8 cellular contexts compared by ENCODE assay signal in the genomic region with DNA sequence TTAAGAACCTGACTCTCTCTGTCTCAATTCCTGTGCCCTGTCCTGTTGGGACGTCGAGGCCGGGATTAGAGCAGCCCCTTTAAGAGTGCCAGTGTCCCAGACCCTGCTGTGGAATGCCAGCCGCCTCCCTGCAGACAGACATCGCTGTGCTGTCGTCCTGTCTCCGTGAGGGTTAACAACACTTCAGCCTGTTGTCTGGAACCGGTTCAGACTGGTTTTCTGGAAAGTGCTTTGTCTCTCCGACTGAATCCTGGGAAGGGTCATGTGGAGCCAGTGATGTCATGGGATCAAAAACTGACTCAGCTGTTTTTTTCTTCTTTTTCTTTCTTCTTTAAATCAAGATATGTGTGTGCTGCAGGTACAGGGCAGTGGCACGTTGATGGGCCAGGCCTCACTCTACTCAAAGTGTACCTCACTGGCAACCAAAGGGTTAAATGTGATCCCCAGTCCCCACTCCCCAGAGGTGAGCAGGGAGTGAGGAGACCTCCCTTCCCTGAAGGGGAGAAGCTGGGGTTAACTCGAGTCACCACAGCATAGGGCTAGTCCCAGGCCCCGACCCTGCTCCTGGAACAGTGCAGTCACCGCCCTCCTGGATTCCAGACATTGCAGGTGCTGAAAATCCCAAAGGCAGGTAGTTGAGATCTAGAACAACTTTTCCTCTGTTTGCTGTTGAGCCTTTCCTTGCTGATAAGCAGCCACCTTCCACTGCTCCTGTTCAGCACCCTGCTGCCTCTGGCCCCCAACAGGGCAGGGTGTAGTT. TPM values are rescaled to one million over a fixed set of nuclear protein-coding genes. Genes with fewer than 3 reads are reported as not detected.
DNase-seq lines count a peak whose midpoint lies in the region; ATAC-seq and TF ChIP-seq lines count a peak whose summit lies in the region.

No MANE protein-coding gene starts in this region.

- no peaks in the 10 kb centered on the region for H3K27me3 Mint-ChIP-seq in activated naive CD8-positive, alpha-beta T cell
- H3K27me3 Mint-ChIP-seq in activated naive CD8-positive, alpha-beta T cell treated with anti-CD3 and anti-CD28 coated beads, Interleukin-2, amount 50 U/mL, for 24 hours: no peaks in the 10 kb centered on the region
- H3K27me3 Mint-ChIP-seq in memory B cell (no peaks in the 10 kb centered on the region), type B pancreatic cell (no peaks in the 10 kb centered on the region)

- peaks cover 7% of the 10 kb centered on the region for H3K9me3 Mint-ChIP-seq in activated naive CD8-positive, alpha-beta T cell (ENCODE audit: low read depth)
- peaks cover 25% of the 10 kb centered on the region for H3K9me3 Mint-ChIP-seq in activated naive CD8-positive, alpha-beta T cell treated with anti-CD3 and anti-CD28 coated beads, Interleukin-2, amount 50 U/mL, for 24 hours
- peaks cover 10% of the 10 kb centered on the region for H3K9me3 Mint-ChIP-seq in memory B cell
- H3K9me3 Mint-ChIP-seq in type B pancreatic cell: peaks cover 16% of the 10 kb centered on the region

- peak overlapping the region; percentile 64 for H3K27ac Mint-ChIP-seq in activated naive CD8-positive, alpha-beta T cell
- no peak overlapping the region for H3K27ac Mint-ChIP-seq in activated naive CD8-positive, alpha-beta T cell treated with anti-CD3 and anti-CD28 coated beads, Interleukin-2, amount 50 U/mL, for 24 hours
- H3K27ac Mint-ChIP-seq in memory B cell (peak overlapping the region; percentile 67), type B pancreatic cell (peak overlapping the region; percentile 95)

- no peak overlapping the region for H3K9ac ChIP-seq in duodenal mucosa (ENCODE audit: low read depth in 1 of 2, low read length in 2 of 2)

- H3K27ac ChIP-seq in duodenal mucosa (ENCODE audit: low read depth, low read length): peak overlapping the region; percentile 46

- H3K27me3 ChIP-seq in duodenal mucosa (ENCODE audit: control insufficient read depth in 1 of 2, insufficient read depth in 2 of 2, low read length in 2 of 2): no peaks in the 10 kb centered on the region

- H3K4me1 Mint-ChIP-seq in activated naive CD8-positive, alpha-beta T cell (ENCODE audit: low read depth): peaks cover 55% of the 10 kb centered on the region
- H3K4me1 Mint-ChIP-seq in activated naive CD8-positive, alpha-beta T cell treated with anti-CD3 and anti-CD28 coated beads, Interleukin-2, amount 50 U/mL, for 24 hours: peaks cover 63% of the 10 kb centered on the region
- H3K4me1 Mint-ChIP-seq in memory B cell: peaks cover 36% of the 10 kb centered on the region
- H3K4me1 Mint-ChIP-seq in type B pancreatic cell (ENCODE audit: unreplicated experiment): peaks cover 52% of the 10 kb centered on the region

- H3K4me1 ChIP-seq in duodenal mucosa (ENCODE audit: control insufficient read depth in 1 of 2, insufficient read depth in 2 of 2, low read length in 2 of 2): peaks cover 43 to 50% of the 10 kb centered on the region in 2 donors

- H3K36me3 Mint-ChIP-seq in activated naive CD8-positive, alpha-beta T cell: peaks cover 33% of the 10 kb centered on the region
- H3K36me3 Mint-ChIP-seq in activated naive CD8-positive, alpha-beta T cell treated with anti-CD3 and anti-CD28 coated beads, Interleukin-2, amount 50 U/mL, for 24 hours (ENCODE audit: low read depth): peaks cover 54% of the 10 kb centered on the region
- H3K36me3 Mint-ChIP-seq in memory B cell (peaks cover 42% of the 10 kb centered on the region), type B pancreatic cell (peaks cover 42% of the 10 kb centered on the region)

- no peak overlapping the region for H3K4me3 ChIP-seq in duodenal mucosa (ENCODE audit: low read depth in 1 of 2, low read length in 2 of 2)

- no peak for DNase-seq in activated naive CD8-positive, alpha-beta T cell treated with anti-CD3 and anti-CD28 coated beads, Interleukin-2, amount 50 U/mL, for 24 hours
- no peak for DNase-seq in memory B cell (ENCODE audit: low spot score in 2 of 2)
- no peak for DNase-seq in type B pancreatic cell (ENCODE audit: extremely low spot score, unreplicated experiment)
- no peak for DNase-seq in SK-N-DZ (ENCODE audit: low spot score)
- DNase-seq in NK-92 (lab: John Stamatoyannopoulos, UW; ENCODE audit: unreplicated experiment): no peak
- no peak for DNase-seq in stimulated activated CD4-positive, alpha-beta T cell treated with anti-CD3 and anti-CD28 coated beads, Interleukin-4, amount 100 ng/mL, for 24 hours

- ATAC-seq in activated naive CD8-positive, alpha-beta T cell treated with anti-CD3 and anti-CD28 coated beads, Interleukin-2, amount 50 U/mL, for 24 hours: no peak
- no peak for ATAC-seq in memory B cell (ENCODE audit: low read depth)

- no peak for TF ChIP-seq CTCF in type B pancreatic cell (conservative IDR thresholded peaks at IDR 0.05)

- H3K4me3 Mint-ChIP-seq in activated naive CD8-positive, alpha-beta T cell: no peak overlapping the region
- no peak overlapping the region for H3K4me3 Mint-ChIP-seq in activated naive CD8-positive, alpha-beta T cell treated with anti-CD3 and anti-CD28 coated beads, Interleukin-2, amount 50 U/mL, for 24 hours
- H3K4me3 Mint-ChIP-seq in memory B cell (no peak overlapping the region), type B pancreatic cell (peak overlapping the region; percentile 53)

- peaks cover 14 to 17% of the 10 kb centered on the region in 2 donors for H3K9me3 ChIP-seq in duodenal mucosa (ENCODE audit: control insufficient read depth in 1 of 2, low read length in 2 of 2)

- peaks cover 34 to 38% of the 10 kb centered on the region in 2 donors for H3K36me3 ChIP-seq in duodenal mucosa (ENCODE audit: control insufficient read depth in 1 of 2, insufficient read depth in 2 of 2, low read length in 2 of 2)

RNA-seq across cellular contexts. Expression of a gene that starts 50.8 kb away (rescaled TPM):
- total RNA-seq in type B pancreatic cell (ENCODE audit: low replicate concordance): 1.5 and 2.3 TPM in 2 replicates
- polyA plus RNA-seq in SK-N-DZ (2014; cell fraction: cytosol; rRNA removed): 3.9 and 5.5 TPM in 2 replicates
- polyA plus RNA-seq in SK-N-DZ (2014; cell fraction: nucleus; rRNA removed): 1.3 and 5.3 TPM in 2 replicates

RNA-seq across cellular contexts. Expression of a gene that starts 51.5 kb away (rescaled TPM):
- total RNA-seq in type B pancreatic cell (ENCODE audit: low replicate concordance): 396 and 419 TPM in 2 replicates
- polyA plus RNA-seq in SK-N-DZ (2014; cell fraction: cytosol; rRNA removed): 38.2 and 54.5 TPM in 2 replicates
- polyA plus RNA-seq in SK-N-DZ (2014; cell fraction: nucleus; rRNA removed): 66.8 and 68.6 TPM in 2 replicates

RNA-seq across cellular contexts. Expression of a gene that starts 59.0 kb away (rescaled TPM):
- total RNA-seq in type B pancreatic cell (ENCODE audit: low replicate concordance): 102 and 113 TPM in 2 replicates
- polyA plus RNA-seq in SK-N-DZ (2014; cell fraction: cytosol; rRNA removed): 33.1 and 45.6 TPM in 2 replicates
- 20.2 and 20.6 TPM in 2 replicates for polyA plus RNA-seq in SK-N-DZ (2014; cell fraction: nucleus; rRNA removed)
